In the genomic region with DNA sequence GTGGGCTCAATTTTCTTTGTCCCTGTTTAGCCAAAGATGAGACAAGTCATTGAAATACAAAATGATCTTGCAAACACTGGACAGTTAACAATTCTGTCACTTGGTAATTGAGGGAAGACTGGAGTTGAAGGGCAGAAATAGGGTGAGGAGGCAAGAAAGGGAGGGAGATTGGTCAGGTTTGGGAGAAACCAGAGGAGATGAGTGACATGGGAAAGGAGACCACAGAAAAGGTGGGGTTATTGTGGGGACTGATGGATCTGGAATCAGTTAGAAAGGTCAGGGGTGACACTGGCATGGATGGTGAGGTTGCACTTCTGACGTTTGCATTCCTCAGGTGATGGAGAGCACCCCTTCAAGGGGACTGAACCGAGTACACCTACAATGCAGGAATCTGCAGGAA, we compare ENCODE assay signal across 8 cellular contexts. TPM values are rescaled to one million over a fixed set of nuclear protein-coding genes. Genes with fewer than 3 reads are reported as not detected.
A peak's percentile ranks its signal among the peaks of the same experiment; 100 is the strongest.
DNase-seq lines count a peak whose midpoint lies in the region; ATAC-seq and TF ChIP-seq lines count a peak whose summit lies in the region.

No MANE protein-coding gene starts in this region.

- H3K9me3 ChIP-seq in lung (ENCODE audit: control insufficient read depth in 2 of 2, insufficient read depth in 1 of 2, low read length in 1 of 2): no peaks in the 10 kb centered on the region

- 25 to 33% methylated on average over 2 of the region's 2 CpGs for WGBS in lung, 2 donors

- no peak for ATAC-seq in lung (ENCODE audit: insufficient read depth, low FRiP score)
- ATAC-seq in activated CD4-positive, CD25-positive, alpha-beta regulatory T cell treated with anti-CD3 and anti-CD28 coated beads, Interleukin-2, amount 50 U/mL, for 24 hours: no peak
- no peak for ATAC-seq in GM18873 (IDR thresholded peaks at IDR 0.05; ENCODE audit: low FRiP score, unreplicated experiment)

- in situ Hi-C loops in astrocyte of the spinal cord (cut with HindIII; ENCODE audit: low sequenced_read_pairs): no loop called here

- H3K27me3 Mint-ChIP-seq in activated naive CD4-positive, alpha-beta T cell treated with anti-CD3 and anti-CD28 coated beads for 36 hours (ENCODE audit: low read depth): no peaks in the 10 kb centered on the region
- no peaks in the 10 kb centered on the region for H3K27me3 Mint-ChIP-seq in type B pancreatic cell

- TF ChIP-seq CTCF in astrocyte of the spinal cord (IDR thresholded peaks at IDR 0.05; ENCODE audit: low read depth, low read length) (no peak), lung (IDR thresholded peaks at IDR 0.05; ENCODE audit: control extremely low read depth, extremely low read depth) (no peak), type B pancreatic cell (conservative IDR thresholded peaks at IDR 0.05) (no peak)

- no peak overlapping the region for H3K27ac Mint-ChIP-seq in activated naive CD4-positive, alpha-beta T cell treated with anti-CD3 and anti-CD28 coated beads for 36 hours
- H3K27ac Mint-ChIP-seq in type B pancreatic cell: peak overlapping the region; percentile 84

- H3K4me1 Mint-ChIP-seq in activated naive CD4-positive, alpha-beta T cell treated with anti-CD3 and anti-CD28 coated beads for 36 hours (ENCODE audit: low read depth): peaks cover 23% of the 10 kb centered on the region
- peaks cover 24% of the 10 kb centered on the region for H3K4me1 Mint-ChIP-seq in type B pancreatic cell (ENCODE audit: unreplicated experiment)

- H3K4me3 Mint-ChIP-seq in activated naive CD4-positive, alpha-beta T cell treated with anti-CD3 and anti-CD28 coated beads for 36 hours: peak overlapping the region; percentile 99
- peak overlapping the region; percentile 99 for H3K4me3 Mint-ChIP-seq in type B pancreatic cell

- H3K4me1 ChIP-seq in lung (ENCODE audit: control insufficient read depth in 2 of 2, insufficient read depth in 2 of 2, low read length in 2 of 2): peaks cover 0 to 3% of the 10 kb centered on the region in 2 donors

- peaks cover 17% of the 10 kb centered on the region for H3K36me3 Mint-ChIP-seq in activated naive CD4-positive, alpha-beta T cell treated with anti-CD3 and anti-CD28 coated beads for 36 hours (ENCODE audit: low read depth)
- H3K36me3 Mint-ChIP-seq in type B pancreatic cell: peaks cover 17% of the 10 kb centered on the region

- H3K36me3 ChIP-seq in lung (ENCODE audit: control insufficient read depth in 2 of 2, insufficient read depth in 2 of 2, low read length in 2 of 2): peaks cover 0 to 7% of the 10 kb centered on the region in 2 donors

- no peak overlapping the region for H3K27ac ChIP-seq in lung (ENCODE audit: low read depth in 1 of 2, low read length in 1 of 2)

- peak overlapping the region; percentile 69 for H3K4me3 ChIP-seq in astrocyte of the spinal cord (ENCODE audit: low read depth, low read length)
- H3K4me3 ChIP-seq in lung: peak overlapping the region; percentile 43

- no peaks in the 10 kb centered on the region for H3K9me3 Mint-ChIP-seq in activated naive CD4-positive, alpha-beta T cell treated with anti-CD3 and anti-CD28 coated beads for 36 hours
- no peaks in the 10 kb centered on the region for H3K9me3 Mint-ChIP-seq in type B pancreatic cell

- CTCF ChIA-PET in activated naive CD4-positive, alpha-beta T cell treated with anti-CD3 and anti-CD28 coated beads for 36 hours (lab: Charles Lee): interaction anchor here (1.2 kb wide), 1 partner anchor 80 kb away, joined by 4 read pairs; no protein-coding TSS in a partner anchor

- no peak for DNase-seq in activated naive CD4-positive, alpha-beta T cell treated with anti-CD3 and anti-CD28 coated beads for 36 hours
- no peak for DNase-seq in activated naive CD4-positive, alpha-beta T cell (lab: John Stamatoyannopoulos, UW)
- DNase-seq in astrocyte of the spinal cord (ENCODE audit: low read depth, low spot score) (no peak), lung (ENCODE audit: low spot score) (no peak), type B pancreatic cell (ENCODE audit: extremely low spot score, unreplicated experiment) (no peak), NCI-H1105 (lab: John Stamatoyannopoulos, UW) (no peak)

- H3K27me3 ChIP-seq in lung (ENCODE audit: control insufficient read depth, insufficient read depth): no peaks in the 10 kb centered on the region

- intact Hi-C loops in activated naive CD4-positive, alpha-beta T cell treated with anti-CD3 and anti-CD28 coated beads for 36 hours (cut with micrococcal nuclease): loop anchor here (1.0 to 2.0 kb wide), 3 partner anchors 24 to 291 kb away; a partner anchor contains a TSS

RNA-seq across cellular contexts. Expression of a gene that starts 0.7 kb away (rescaled TPM):
- 10 to 100 TPM; 33.3 to 42.4 TPM for total RNA-seq in activated naive CD4-positive, alpha-beta T cell treated with anti-CD3 and anti-CD28 coated beads for 36 hours
- total RNA-seq in lung (10 to 100 TPM; 31.1 to 37.2 TPM), type B pancreatic cell (ENCODE audit: low replicate concordance) (40.8 and 78.7 TPM in 2 replicates)
- polyA plus RNA-seq in lung: 10 to 100 TPM; 25.3 to 31.0 TPM

RNA-seq across cellular contexts. Expression of a gene that starts 5.3 kb away (rescaled TPM):
- total RNA-seq in activated naive CD4-positive, alpha-beta T cell treated with anti-CD3 and anti-CD28 coated beads for 36 hours: 10 to 100 TPM; 78.1 to 82.8 TPM
- total RNA-seq in lung (10 to 100 TPM; 17.4 to 32.2 TPM), type B pancreatic cell (ENCODE audit: low replicate concordance) (43.8 and 79.4 TPM in 2 replicates)
- polyA plus RNA-seq in lung: 10 to 100 TPM; 18.8 to 38.4 TPM

RNA-seq across cellular contexts. Expression of a gene that starts 23.3 kb away (rescaled TPM):
- total RNA-seq in activated naive CD4-positive, alpha-beta T cell treated with anti-CD3 and anti-CD28 coated beads for 36 hours: not detected
- total RNA-seq in lung (100 to 1,000 TPM in 1 of 2 donors, 10 to 100 TPM in 1; 65.4 to 374 TPM), type B pancreatic cell (ENCODE audit: low replicate concordance) (2.7 and 3.6 TPM in 2 replicates)
- 1,000 to 10,000 TPM in 1 of 2 donors, 100 to 1,000 TPM in 1; 771 to 2,392 TPM for polyA plus RNA-seq in lung

RNA-seq across cellular contexts. Expression of a gene that starts 24.4 kb away (rescaled TPM):
- total RNA-seq in activated naive CD4-positive, alpha-beta T cell treated with anti-CD3 and anti-CD28 coated beads for 36 hours: 10 to 100 TPM in 1 of 2 experiments, 1 to 10 TPM in 1; 9.5 to 10.1 TPM
- 100 to 1,000 TPM; 124 to 134 TPM for total RNA-seq in lung
- 10 to 100 TPM; 39.5 to 72.4 TPM for polyA plus RNA-seq in lung
- total RNA-seq in type B pancreatic cell (ENCODE audit: low replicate concordance): 197 and 315 TPM in 2 replicates

RNA-seq across cellular contexts. Expression of a gene that starts 32.1 kb away (rescaled TPM):
- total RNA-seq in activated naive CD4-positive, alpha-beta T cell treated with anti-CD3 and anti-CD28 coated beads for 36 hours: not detected
- total RNA-seq in lung (1 to 10 TPM in 1 of 2 donors, under 1 TPM in 1; 0.51 to 3.6 TPM), type B pancreatic cell (ENCODE audit: low replicate concordance) (0.31 and 3.5 TPM in 2 replicates)
- polyA plus RNA-seq in lung: 1 to 10 TPM in 1 of 2 donors, under 1 TPM in 1; 0.47 to 6.4 TPM

Comparison
In these comparisons a context has a peak if more than half of its experiments do, and no peak if none do; other contexts are left out.
1. RNA of a gene that starts 23.3 kb away (total RNA-seq): 65.4 to 374 TPM in lung; 2.7 to 3.6 TPM in type B pancreatic cell and not detected in activated naive CD4-positive, alpha-beta T cell treated with anti-CD3 and anti-CD28 coated beads for 36 hours; every median in the first group is over 10 times any median in the second.